ENCODE assay signal across 14 cellular contexts in the genomic region with DNA sequence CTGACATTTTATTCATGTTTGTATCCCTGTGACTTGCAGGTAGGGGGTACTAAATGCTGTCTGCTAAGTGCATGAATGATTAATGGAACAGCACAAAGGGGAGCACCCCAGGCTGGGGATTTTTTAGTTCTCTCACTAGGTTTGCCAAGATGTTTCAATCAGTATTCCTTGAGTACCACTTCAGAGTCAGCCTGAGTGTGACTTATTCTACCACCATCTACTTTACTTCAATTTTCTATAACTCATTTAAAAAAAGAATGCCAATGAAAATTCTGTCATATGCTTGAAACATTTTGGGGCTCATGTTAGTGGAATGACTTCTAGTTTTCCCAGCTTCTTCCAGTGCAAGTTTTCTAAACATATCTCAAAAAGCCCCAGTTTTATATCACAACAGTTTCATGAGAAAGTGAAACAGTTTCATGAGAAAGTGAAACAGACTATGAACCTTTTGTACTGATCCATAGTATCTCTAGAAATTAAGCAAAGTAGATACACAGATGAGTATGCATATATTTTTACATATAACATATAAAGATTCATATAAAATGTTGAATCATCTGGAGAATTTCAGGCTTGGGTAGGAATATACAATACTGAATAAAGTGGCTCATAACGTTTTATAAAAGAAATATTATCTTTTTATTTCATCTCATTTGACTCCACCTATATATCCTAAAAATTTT.
DNase-seq lines count a peak whose midpoint lies in the region; ATAC-seq and TF ChIP-seq lines count a peak whose summit lies in the region.
"Had no signal": no experiment of that assay in that cellular context is flagged by ENCODE, and none has a peak within 500 bp of the region (broad histone marks: within the 10 kb centered on the region; RNA-seq: fewer than 3 reads in every experiment).

No MANE protein-coding gene starts in this region.

- H3K9me3 ChIP-seq in vagina (no peaks in the 10 kb centered on the region), OCI-LY7 (ENCODE audit: low read length) (no peaks in the 10 kb centered on the region)

- H3K4me1 ChIP-seq in vagina (no peaks in the 10 kb centered on the region), OCI-LY7 (ENCODE audit: insufficient read depth, low read length, poor library complexity, severe bottlenecking) (no peaks in the 10 kb centered on the region)

- no peaks in the 10 kb centered on the region for H4K20me1 ChIP-seq in OCI-LY7 (ENCODE audit: insufficient read depth, low read length)

- H3K27ac Mint-ChIP-seq in nephron progenitor cell, result no peak overlapping the region
- H3K27ac Mint-ChIP-seq: CD4-positive, alpha-beta memory T cell; naive thymus-derived CD8-positive, alpha-beta T cell; stimulated activated naive CD8-positive, alpha-beta T cell treated with anti-CD3 and anti-CD28 coated beads, Interleukin-15, Interleukin-2, amounts not matched to agents 100 ng/mL and 50 ng/mL, for 24 hours had no signal

- peaks cover 3% of the 10 kb centered on the region for H3K27me3 Mint-ChIP-seq in nephron progenitor cell (ENCODE audit: low read depth, poor library complexity)
- H3K27me3 Mint-ChIP-seq: CD4-positive, alpha-beta memory T cell; naive thymus-derived CD8-positive, alpha-beta T cell; stimulated activated naive CD8-positive, alpha-beta T cell treated with anti-CD3 and anti-CD28 coated beads, Interleukin-15, Interleukin-2, amounts not matched to agents 100 ng/mL and 50 ng/mL, for 24 hours had no signal

- H3K4me2 ChIP-seq in OCI-LY7 (ENCODE audit: low read length), result no peak overlapping the region

- no peaks in the 10 kb centered on the region for H3K36me3 Mint-ChIP-seq in nephron progenitor cell (ENCODE audit: low read depth)
- H3K36me3 Mint-ChIP-seq: CD4-positive, alpha-beta memory T cell had no signal

- H3K9me2 ChIP-seq in OCI-LY7 (ENCODE audit: insufficient read depth, low read length), result no peaks in the 10 kb centered on the region

- no peak for TF ChIP-seq POLR2A in vagina (IDR thresholded peaks at IDR 0.05)

- H3K79me2 ChIP-seq in OCI-LY7 (ENCODE audit: insufficient read depth, low read depth, low read length), result no peaks in the 10 kb centered on the region

- CTCF ChIA-PET in OCI-LY7 (lab: Charles Lee; ENCODE audit: unreplicated experiment), result no interaction called here

- ATAC-seq in GM18511 (IDR thresholded peaks at IDR 0.05; ENCODE audit: unreplicated experiment), result peak; percentile 88
- ATAC-seq in GM19452 (IDR thresholded peaks at IDR 0.05; ENCODE audit: unreplicated experiment), result peak; percentile 85
- ATAC-seq in HG02852 (IDR thresholded peaks at IDR 0.05; ENCODE audit: unreplicated experiment), result peak; percentile 90
- ATAC-seq in HG03558 (IDR thresholded peaks at IDR 0.05; ENCODE audit: extremely low read depth, unreplicated experiment), result peak; percentile 59
- ATAC-seq: naive thymus-derived CD8-positive, alpha-beta T cell had no signal

- H3K36me3 ChIP-seq in vagina (no peaks in the 10 kb centered on the region), OCI-LY7 (ENCODE audit: insufficient read depth, low read length) (no peaks in the 10 kb centered on the region)

- intact Hi-C loops in vagina (cut with DNase I) (no loop called here), OCI-LY7 (cut with micrococcal nuclease; ENCODE audit: unreplicated experiment) (no loop called here)

- no peaks in the 10 kb centered on the region for H3K4me1 Mint-ChIP-seq in nephron progenitor cell

- no peaks in the 10 kb centered on the region for H3K27me3 ChIP-seq in vagina

- H3K27ac ChIP-seq in coronary artery (no peak overlapping the region), vagina (no peak overlapping the region), OCI-LY7 (ENCODE audit: low read depth, low read length, poor library complexity, severe bottlenecking) (no peak overlapping the region)

- no peak overlapping the region for H3K4me3 Mint-ChIP-seq in nephron progenitor cell
- H3K4me3 Mint-ChIP-seq: CD4-positive, alpha-beta memory T cell; naive thymus-derived CD8-positive, alpha-beta T cell; stimulated activated naive CD8-positive, alpha-beta T cell treated with anti-CD3 and anti-CD28 coated beads, Interleukin-15, Interleukin-2, amounts not matched to agents 100 ng/mL and 50 ng/mL, for 24 hours had no signal

- no TSS peak for BruUV-seq in OCI-LY7 (replicated peaks; lab: Mats Ljungman, UMichigan)

- no peak for TF ChIP-seq CTCF in coronary artery (IDR thresholded peaks at IDR 0.05)
- TF ChIP-seq CTCF in vagina (IDR thresholded peaks at IDR 0.05), result no peak
- TF ChIP-seq CTCF in nephron progenitor cell (IDR thresholded peaks at IDR 0.05), result no peak
- TF ChIP-seq CTCF in OCI-LY7 (conservative IDR thresholded peaks at IDR 0.05; ENCODE audit: low read length), result no peak

- H3K9me3 Mint-ChIP-seq in nephron progenitor cell, result no peaks in the 10 kb centered on the region
- H3K9me3 Mint-ChIP-seq: stimulated activated naive CD8-positive, alpha-beta T cell treated with anti-CD3 and anti-CD28 coated beads, Interleukin-15, Interleukin-2, amounts not matched to agents 100 ng/mL and 50 ng/mL, for 24 hours had no signal

- no peak overlapping the region for H2AFZ ChIP-seq in OCI-LY7 (ENCODE audit: low read length)

- no peak for DNase-seq in coronary artery (ENCODE audit: low spot score)
- DNase-seq in vagina (ENCODE audit: extremely low spot score in 2 of 2), result no peak
- DNase-seq in nephron progenitor cell, result no peak
- no peak for DNase-seq in OCI-LY7 (ENCODE audit: low spot score)
- DNase-seq: activated CD4-positive, alpha-beta T cell treated with anti-CD3 and anti-CD28 coated beads, Interleukin-2, amount 50 U/mL, for 1 hour; CD4-positive, alpha-beta memory T cell; naive thymus-derived CD8-positive, alpha-beta T cell; SHP77 treated with DMSO at 0.1 percent for 48 hours; stimulated activated CD4-positive, alpha-beta T cell treated with anti-CD3 and anti-CD28 coated beads, Interleukin-15, amount 100 ng/mL, for 24 hours had no signal

- POLR2A ChIA-PET in OCI-LY7 (lab: Charles Lee), result no interaction called here

- H3K4me3 ChIP-seq in coronary artery (no peak overlapping the region), vagina (no peak overlapping the region), OCI-LY7 (ENCODE audit: low read depth, low read length, poor library complexity, severe bottlenecking) (no peak overlapping the region)
